Comparison of ENCODE assay signal across 8 cellular contexts in the genomic region with DNA sequence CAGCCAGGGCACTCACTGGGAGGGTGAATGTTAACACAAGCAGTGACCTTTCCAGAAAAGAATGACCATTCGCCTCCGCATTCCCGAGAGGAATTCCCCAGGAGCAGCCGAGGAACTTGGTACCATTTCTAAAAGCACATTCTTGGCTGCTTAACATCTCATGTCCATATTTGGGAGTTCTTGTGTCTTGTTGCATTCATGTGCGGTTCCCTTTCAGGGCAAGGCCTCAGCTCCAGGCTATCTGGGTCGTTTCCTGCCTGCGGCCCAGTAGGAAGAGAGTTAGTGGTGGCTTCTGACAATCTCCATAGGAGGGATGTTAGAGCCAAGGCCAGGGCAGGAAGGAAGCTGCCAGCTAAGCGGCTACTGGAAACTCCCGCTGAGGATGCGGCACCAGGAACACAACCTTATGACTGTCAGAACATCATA. TPM values are rescaled to one million over a fixed set of nuclear protein-coding genes. Genes with fewer than 3 reads are reported as not detected.
DNase-seq lines count a peak whose midpoint lies in the region; ATAC-seq and TF ChIP-seq lines count a peak whose summit lies in the region.

No MANE protein-coding gene starts in this region.

- H3K27ac ChIP-seq in esophagus muscularis mucosa (replicated peaks in 1 of 4): peak overlapping the region; percentile 80 to 87 (median 84)
- no peak overlapping the region for H3K27ac ChIP-seq in naive thymus-derived CD4-positive, alpha-beta T cell (ENCODE audit: low read depth, low read length)

- peaks cover 8 to 35% (median 16%) of the 10 kb centered on the region in 7 donors for H3K4me1 Mint-ChIP-seq in naive thymus-derived CD4-positive, alpha-beta T cell
- no peaks in the 10 kb centered on the region for H3K4me1 Mint-ChIP-seq in activated naive CD8-positive, alpha-beta T cell treated with anti-CD3 and anti-CD28 coated beads, Interleukin-2, amount 50 U/mL, for 24 hours

- H3K27ac Mint-ChIP-seq in naive thymus-derived CD4-positive, alpha-beta T cell: peak overlapping the region in 3 of 9 donors; percentile 19 to 60 (median 50)
- no peak overlapping the region for H3K27ac Mint-ChIP-seq in activated naive CD8-positive, alpha-beta T cell treated with anti-CD3 and anti-CD28 coated beads, Interleukin-2, amount 50 U/mL, for 24 hours

- peaks cover 30 to 41% (median 36%) of the 10 kb centered on the region in 4 donors for H3K4me1 ChIP-seq in esophagus muscularis mucosa
- no peaks in the 10 kb centered on the region for H3K4me1 ChIP-seq in naive thymus-derived CD4-positive, alpha-beta T cell (ENCODE audit: control insufficient read depth in 2 of 2, insufficient read depth in 2 of 2, low read length in 2 of 2)

- DNase-seq in AG10803 (ENCODE audit: low read depth) (peak; percentile 98), RKO (ENCODE audit: low spot score) (peak; percentile 64), esophagus muscularis mucosa (ENCODE audit: extremely low spot score) (no peak), NOMO-1 treated with dmso at 0.1 percent for 144 hours (lab: John Stamatoyannopoulos, UW; ENCODE audit: unreplicated experiment) (no peak)
- DNase-seq in naive thymus-derived CD4-positive, alpha-beta T cell: no peak
- no peak for DNase-seq in activated naive CD8-positive, alpha-beta T cell treated with anti-CD3 and anti-CD28 coated beads, Interleukin-2, amount 50 U/mL, for 24 hours

- 17% methylated on average over 10 of the region's 10 CpGs for WGBS in esophagus muscularis mucosa

- no peak overlapping the region for H3K4me3 Mint-ChIP-seq in naive thymus-derived CD4-positive, alpha-beta T cell
- no peak overlapping the region for H3K4me3 Mint-ChIP-seq in activated naive CD8-positive, alpha-beta T cell treated with anti-CD3 and anti-CD28 coated beads, Interleukin-2, amount 50 U/mL, for 24 hours

- H3K9me3 ChIP-seq in esophagus muscularis mucosa: no peaks in the 10 kb centered on the region
- peaks cover 0 to 8% (median 0%) of the 10 kb centered on the region in 3 experiments for H3K9me3 ChIP-seq in naive thymus-derived CD4-positive, alpha-beta T cell (ENCODE audit: control insufficient read depth in 2 of 3, low read length in 3 of 3)

- peak; percentile 30 for TF ChIP-seq EP300 in esophagus muscularis mucosa (IDR thresholded peaks at IDR 0.05)

- no peaks in the 10 kb centered on the region for H3K27me3 ChIP-seq in esophagus muscularis mucosa
- no peaks in the 10 kb centered on the region for H3K27me3 ChIP-seq in naive thymus-derived CD4-positive, alpha-beta T cell (ENCODE audit: control insufficient read depth in 2 of 2, insufficient read depth in 2 of 2, low read length in 2 of 2)

- intact Hi-C loops in esophagus muscularis mucosa (cut with DNase I): loop anchor here (5.0 kb wide), 1 partner anchor 85 kb away; the partner anchor contains the start of gene COTL1
- intact Hi-C loops in naive thymus-derived CD4-positive, alpha-beta T cell (cut with micrococcal nuclease): no loop called here

- H3K4me3 ChIP-seq in AG10803 (ENCODE audit: low read length) (no peak overlapping the region), esophagus muscularis mucosa (no peak overlapping the region)
- H3K4me3 ChIP-seq in naive thymus-derived CD4-positive, alpha-beta T cell (ENCODE audit: low read length): no peak overlapping the region

- POLR2A ChIA-PET in naive thymus-derived CD4-positive, alpha-beta T cell (lab: Charles Lee): interaction anchor here (0.7 to 1.3 kb wide), 5 partner anchors 8 to 37 kb away, joined by 3 read pairs; no protein-coding TSS in a partner anchor

- no peak for TF ChIP-seq CTCF in AG10803 (conservative IDR thresholded peaks at IDR 0.05; ENCODE audit: low read length)
- TF ChIP-seq CTCF in esophagus muscularis mucosa (IDR thresholded peaks at IDR 0.05): no peak

- H3K9me3 Mint-ChIP-seq in naive thymus-derived CD4-positive, alpha-beta T cell: peaks cover 0 to 20% (median 6%) of the 10 kb centered on the region in 11 donors
- H3K9me3 Mint-ChIP-seq in activated naive CD8-positive, alpha-beta T cell treated with anti-CD3 and anti-CD28 coated beads, Interleukin-2, amount 50 U/mL, for 24 hours: peaks cover 8% of the 10 kb centered on the region

- ATAC-seq in naive thymus-derived CD4-positive, alpha-beta T cell: peak; percentile 22
- ATAC-seq in activated naive CD8-positive, alpha-beta T cell treated with anti-CD3 and anti-CD28 coated beads, Interleukin-2, amount 50 U/mL, for 24 hours: no peak
- ATAC-seq in GM21529 (IDR thresholded peaks at IDR 0.05; ENCODE audit: unreplicated experiment): no peak
- no peak for ATAC-seq in HG03469 (IDR thresholded peaks at IDR 0.05; ENCODE audit: unreplicated experiment)

- no peaks in the 10 kb centered on the region for H3K27me3 Mint-ChIP-seq in naive thymus-derived CD4-positive, alpha-beta T cell
- no peaks in the 10 kb centered on the region for H3K27me3 Mint-ChIP-seq in activated naive CD8-positive, alpha-beta T cell treated with anti-CD3 and anti-CD28 coated beads, Interleukin-2, amount 50 U/mL, for 24 hours

- H3K36me3 ChIP-seq in esophagus muscularis mucosa: no peaks in the 10 kb centered on the region
- H3K36me3 ChIP-seq in naive thymus-derived CD4-positive, alpha-beta T cell (ENCODE audit: control insufficient read depth in 2 of 3, insufficient read depth in 3 of 3, low read length in 3 of 3): peaks cover 0 to 9% (median 0%) of the 10 kb centered on the region in 3 experiments

- no peak for TF ChIP-seq POLR2A in esophagus muscularis mucosa (IDR thresholded peaks at IDR 0.05; ENCODE audit: low read depth)

- peaks cover 0 to 63% (median 26%) of the 10 kb centered on the region in 5 donors for H3K36me3 Mint-ChIP-seq in naive thymus-derived CD4-positive, alpha-beta T cell
- peaks cover 4% of the 10 kb centered on the region for H3K36me3 Mint-ChIP-seq in activated naive CD8-positive, alpha-beta T cell treated with anti-CD3 and anti-CD28 coated beads, Interleukin-2, amount 50 U/mL, for 24 hours (ENCODE audit: low read depth)

- CTCF ChIA-PET in naive thymus-derived CD4-positive, alpha-beta T cell (lab: Charles Lee): interaction anchor here (0.6 to 1.1 kb wide), 2 partner anchors 8 to 236 kb away, joined by 3 read pairs; no protein-coding TSS in a partner anchor

RNA-seq across cellular contexts. Expression of gene MEAK7, which starts 27.9 kb away (rescaled TPM):
- 10 to 100 TPM in 2 of 4 donors, 1 to 10 TPM in 2; 8.3 to 13.0 (median 9.6) TPM for total RNA-seq in esophagus muscularis mucosa
- total RNA-seq in naive thymus-derived CD4-positive, alpha-beta T cell: 10 to 100 TPM in 2 of 5 experiments, 1 to 10 TPM in 3; 6.3 to 56.1 (median 9.3) TPM
- polyA plus RNA-seq in naive thymus-derived CD4-positive, alpha-beta T cell: 1 to 10 TPM; 4.0 to 9.3 TPM

Comparison
In these comparisons a context has a peak if more than half of its experiments do, and no peak if none do; other contexts are left out.
1. DNase-seq: peak in AG10803 (single experiment) and RKO (single experiment); none in esophagus muscularis mucosa (single experiment), naive thymus-derived CD4-positive, alpha-beta T cell (0 of 9), activated naive CD8-positive, alpha-beta T cell treated with anti-CD3 and anti-CD28 coated beads, Interleukin-2, amount 50 U/mL, for 24 hours (single experiment) and NOMO-1 treated with dmso at 0.1 percent for 144 hours (single experiment).